28 cellular contexts compared by ENCODE assay signal in genomic region chr7:45050198-45050597, GRCh38. TPM values are rescaled to one million over a fixed set of nuclear protein-coding genes. Genes with fewer than 3 reads are reported as not detected.
DNase-seq lines count a peak whose midpoint lies in the region; ATAC-seq, FAIRE-seq and TF ChIP-seq lines count a peak whose summit lies in the region.
"Had no signal": no experiment of that assay in that cellular context is flagged by ENCODE, and none has a peak within 500 bp of the region (broad histone marks: within the 10 kb centered on the region; RNA-seq: fewer than 3 reads in every experiment).

No MANE protein-coding gene starts in this region.

- peak; percentile 41 for FAIRE-seq in GM12891 (lab: Jason Lieb, UNC)
- FAIRE-seq in K562 (lab: Jason Lieb, UNC), result peak; percentile 23
- FAIRE-seq in urothelium cell line (lab: Jason Lieb, UNC), result peak; percentile 79
- FAIRE-seq: endothelial cell of umbilical vein, GM12892, HepG2 had no signal

- H3K4me1 ChIP-seq in K562 (replicated peaks in 1 of 2; ENCODE audit: control insufficient read depth in 2 of 2, insufficient read depth in 2 of 2, low read length in 2 of 2), result no peaks in the 10 kb centered on the region
- H3K4me1 ChIP-seq: adrenal gland had no signal

- no peak overlapping the region for H3K4me3 Mint-ChIP-seq in activated naive CD4-positive, alpha-beta T cell treated with anti-CD3 and anti-CD28 coated beads for 36 hours
- H3K4me3 Mint-ChIP-seq: brain; stimulated activated naive CD8-positive, alpha-beta T cell treated with anti-CD3 and anti-CD28 coated beads, Interleukin-15, amount 100 ng/mL, for 72 hours had no signal

- H3K27ac ChIP-seq in K562 (ENCODE audit: extremely low read depth, low read depth, low read length), result no peak overlapping the region
- H3K27ac ChIP-seq: adrenal gland, dorsolateral prefrontal cortex, GM23248, HL-60, thyroid gland had no signal

- POLR2A ChIA-PET in K562 (lab: Yijun Ruan, JAX), result no interaction called here

- no peak overlapping the region for H3K4me3 ChIP-seq in K562
- H3K4me3 ChIP-seq: adrenal gland, dorsolateral prefrontal cortex, GM23248, PC-9, thyroid gland had no signal

- 40% methylated on average over 2 of the region's 2 CpGs for WGBS in K562 (ENCODE audit: insufficient coverage, low coverage, missing lambda C conversion rate)

- H3K9me3 ChIP-seq in K562 (replicated peaks; ENCODE audit: control insufficient read depth, insufficient read depth, low read depth, low read length), result no peaks in the 10 kb centered on the region
- H3K9me3 ChIP-seq: adrenal gland, thyroid gland had no signal

- H3K4me1 Mint-ChIP-seq in activated naive CD4-positive, alpha-beta T cell treated with anti-CD3 and anti-CD28 coated beads for 36 hours (ENCODE audit: low read depth), result peaks cover 45% of the 10 kb centered on the region
- H3K4me1 Mint-ChIP-seq: brain had no signal

- H3K79me2 ChIP-seq in K562 (ENCODE audit: control insufficient read depth, insufficient read depth, low read length), result no peaks in the 10 kb centered on the region

- no peak overlapping the region for H3K4me2 ChIP-seq in K562 (ENCODE audit: insufficient read depth, low read length)
- H3K4me2 ChIP-seq: PC-9 had no signal

- H3K9me1 ChIP-seq in K562 (ENCODE audit: control insufficient read depth, insufficient read depth, low read length), result no peaks in the 10 kb centered on the region

- ATAC-seq in K562, result no peak
- ATAC-seq in HG02870 (IDR thresholded peaks at IDR 0.05; ENCODE audit: unreplicated experiment), result no peak
- ATAC-seq: HepG2; left lobe of liver; stimulated activated naive CD8-positive, alpha-beta T cell treated with anti-CD3 and anti-CD28 coated beads, Interleukin-15, amount 100 ng/mL, for 72 hours had no signal

- no peaks in the 10 kb centered on the region for H3K27me3 Mint-ChIP-seq in activated naive CD4-positive, alpha-beta T cell treated with anti-CD3 and anti-CD28 coated beads for 36 hours (ENCODE audit: low read depth)
- H3K27me3 Mint-ChIP-seq: brain; stimulated activated naive CD8-positive, alpha-beta T cell treated with anti-CD3 and anti-CD28 coated beads, Interleukin-15, amount 100 ng/mL, for 72 hours had no signal

- TF ChIP-seq CTCF in K562 (IDR thresholded peaks at IDR 0.05 in 2 of 3, conservative IDR thresholded peaks at IDR 0.05 in 1 of 3; ENCODE audit: insufficient read depth in 2 of 3, low read depth in 1 of 3, low read length in 3 of 3), result no peak

- no TSS peak for BruUV-seq in K562 (replicated peaks; lab: Mats Ljungman, UMichigan)

- intact Hi-C loops in activated naive CD4-positive, alpha-beta T cell treated with anti-CD3 and anti-CD28 coated beads for 36 hours (cut with micrococcal nuclease), result no loop called here
- intact Hi-C loops in K562 (cut with micrococcal nuclease), result no loop called here

- TF ChIP-seq POLR2A in GM12891 (IDR thresholded peaks at IDR 0.05; ENCODE audit: low read depth, low read length) (no peak), K562 (conservative IDR thresholded peaks at IDR 0.05) (no peak)

- no peak for TF ChIP-seq EP300 in K562 (IDR thresholded peaks at IDR 0.05; ENCODE audit: low read length)

- H4K20me1 ChIP-seq in K562 (replicated peaks; ENCODE audit: control insufficient read depth, insufficient read depth, low read length), result no peaks in the 10 kb centered on the region

- peak overlapping the region; percentile 21 for H3K27ac Mint-ChIP-seq in activated naive CD4-positive, alpha-beta T cell treated with anti-CD3 and anti-CD28 coated beads for 36 hours
- H3K27ac Mint-ChIP-seq: brain had no signal

- TF ChIP-seq RAD21 in K562 (CRISPR knock-in tag; conservative IDR thresholded peaks at IDR 0.05 in 1 of 2, IDR thresholded peaks at IDR 0.05 in 1 of 2), result no peak

- no peak overlapping the region for H3K9ac ChIP-seq in K562 (ENCODE audit: insufficient read depth in 1 of 2, low read depth in 2 of 2, low read length in 2 of 2)
- H3K9ac ChIP-seq: GM23248 had no signal

- H2AFZ ChIP-seq in K562 (ENCODE audit: low read depth, low read length), result no peak overlapping the region
- H2AFZ ChIP-seq: GM23248, PC-9 had no signal

- H3K27me3 ChIP-seq in K562 (ENCODE audit: control insufficient read depth in 2 of 2, insufficient read depth in 2 of 2, low read length in 2 of 2), result no peaks in the 10 kb centered on the region
- H3K27me3 ChIP-seq: adrenal gland, dorsolateral prefrontal cortex, thyroid gland had no signal

- H3K9me3 Mint-ChIP-seq in activated naive CD4-positive, alpha-beta T cell treated with anti-CD3 and anti-CD28 coated beads for 36 hours, result no peaks in the 10 kb centered on the region
- H3K9me3 Mint-ChIP-seq: stimulated activated naive CD8-positive, alpha-beta T cell treated with anti-CD3 and anti-CD28 coated beads, Interleukin-15, amount 100 ng/mL, for 72 hours had no signal

- CTCF ChIA-PET in activated naive CD4-positive, alpha-beta T cell treated with anti-CD3 and anti-CD28 coated beads for 36 hours (lab: Charles Lee), result no interaction called here
- CTCF ChIA-PET in K562 (lab: Yijun Ruan, JAX; ENCODE audit: low intra/inter-chr PET ratio), result no interaction called here

- H3K36me3 Mint-ChIP-seq in activated naive CD4-positive, alpha-beta T cell treated with anti-CD3 and anti-CD28 coated beads for 36 hours (ENCODE audit: low read depth), result peaks cover 23% of the 10 kb centered on the region

- in situ Hi-C loops in K562 (cut with MboI), result no loop called here

- H3K36me3 ChIP-seq in K562 (ENCODE audit: control insufficient read depth, insufficient read depth, low read length), result peaks cover 40% of the 10 kb centered on the region

- DNase-seq in activated naive CD4-positive, alpha-beta T cell treated with anti-CD3 and anti-CD28 coated beads for 36 hours, result no peak
- DNase-seq in activated naive CD4-positive, alpha-beta T cell (lab: John Stamatoyannopoulos, UW), result no peak
- DNase-seq in GM12891 (ENCODE audit: insufficient read length, low spot score) (no peak), K562 (ENCODE audit: extremely low read depth in 1 of 4, low spot score in 3 of 4) (no peak), urothelium cell line (ENCODE audit: low spot score) (no peak), NCI-H2227 treated with DMSO at 0.1 percent for 48 hours (lab: John Stamatoyannopoulos, UW) (no peak)
- DNase-seq: ACHN; activated CD4-positive, alpha-beta T cell treated with anti-CD3 and anti-CD28 coated beads for 4 hours; activated effector memory CD4-positive, alpha-beta T cell treated with Interleukin-2 at 50 U/mL for 16 hours; dorsolateral prefrontal cortex; GM23248; mesenchymal stem cell; NCI-H1092; NCI-H187; NCI-H524 treated with DMSO at 0.1 percent for 48 hours; PC-9; Right ventricle myocardium superior; stimulated activated CD4-positive, alpha-beta T cell treated with anti-CD3 and anti-CD28 coated beads, Interleukin-4, amount 100 ng/mL, for 4 hours; stimulated activated naive CD8-positive, alpha-beta T cell treated with anti-CD3 and anti-CD28 coated beads, Interleukin-15, amount 100 ng/mL, for 72 hours; thyroid gland had no signal

TF ChIP-seq in GM12891, 5 proteins besides CTCF, POLR2A, EP300 and RAD21 (continues in another document):
- TF ChIP-seq POLR2AphosphoS5 (IDR thresholded peaks at IDR 0.05; ENCODE audit: low read depth, low read length), result no peak

TF ChIP-seq in K562, 482 proteins besides CTCF, POLR2A, EP300 and RAD21 (continues in another document):
- TF ChIP-seq ZC3H4 (CRISPR knock-in tag; IDR thresholded peaks at IDR 0.05; ENCODE audit: borderline replicate concordance), result no peak

RNA-seq across cellular contexts. Expression of gene NACAD, which starts 38.6 kb away (rescaled TPM):
- total RNA-seq in activated naive CD4-positive, alpha-beta T cell treated with anti-CD3 and anti-CD28 coated beads for 36 hours, result under 1 TPM; 0.05 TPM
- polyA plus RNA-seq in GM12891 (2012; ENCODE audit: low read depth, missing spikeins), result 0.03 TPM
- total RNA-seq in K562 (2011; cell fraction: chromatin; rRNA removed; ENCODE audit: low replicate concordance), result 0.11 and 0.79 TPM in 2 replicates
- total RNA-seq in K562 (2011; cell fraction: nucleolus; rRNA removed), result under 0.01 TPM in 1 of 2 replicates, not detected in the other
- total RNA-seq in K562 (2011; cell fraction: nucleoplasm; rRNA removed), result 0.08 TPM in 1 of 2 replicates, not detected in the other
- under 0.01 TPM in 1 of 2 replicates, not detected in the other for total RNA-seq in K562 (2014; rRNA removed)
- total RNA-seq in K562 (2014; rRNA removed; fragmentation: Illumina TruSeq; extraction: Trizol), result not detected in 2 replicates
- total RNA-seq in K562 (2015; rRNA removed; fragmentation: Illumina TruSeq; extraction: Trizol), result not detected in 2 replicates
- 0.02 and 0.04 TPM in 2 replicates for total RNA-seq in K562 (2021)
- polyA plus RNA-seq in K562 (2011; rRNA removed), result 0.01 and 0.03 TPM in 2 replicates
- polyA plus RNA-seq in K562 (2011; cell fraction: cytosol; rRNA removed), result 0.01 and 0.03 TPM in 2 replicates
- 0.06 and 0.16 TPM in 2 replicates for polyA plus RNA-seq in K562 (2011; cell fraction: nucleus; rRNA removed)
- 0.03 and 0.04 TPM in 2 replicates for polyA plus RNA-seq in K562 (2012)
- polyA plus RNA-seq in K562 (2014; fragmentation: Illumina TruSeq; extraction: Trizol), result 0.01 and 0.03 TPM in 2 replicates
- polyA plus RNA-seq in K562 (2014; fragmentation: Nextera tagmentation; extraction: Ambion mirVana), result not detected
- polyA plus RNA-seq in K562 (2014; rRNA removed), result 0.04 TPM in 1 of 2 replicates, not detected in the other
- polyA minus RNA-seq in K562 (2011; rRNA and poly(A)+ RNA removed), result not detected in 2 replicates
- polyA minus RNA-seq in K562 (2011; cell fraction: cytosol; rRNA and poly(A)+ RNA removed), result not detected in 2 replicates
- 0.11 and 0.13 TPM in 2 replicates for polyA minus RNA-seq in K562 (2011; cell fraction: nucleus; rRNA and poly(A)+ RNA removed)
- total RNA-seq: HepG2 had no signal

RNA-seq across cellular contexts. Expression of gene CCM2, which starts 50.2 kb away (rescaled TPM):
- 10 to 100 TPM; 87.9 to 88.3 TPM for total RNA-seq in activated naive CD4-positive, alpha-beta T cell treated with anti-CD3 and anti-CD28 coated beads for 36 hours
- 64.9 TPM for polyA plus RNA-seq in GM12891 (2012; ENCODE audit: low read depth, missing spikeins)
- 44.0 and 75.1 TPM in 2 replicates for total RNA-seq in K562 (2011; cell fraction: chromatin; rRNA removed; ENCODE audit: low replicate concordance)
- total RNA-seq in K562 (2011; cell fraction: nucleolus; rRNA removed), result 40.9 and 43.2 TPM in 2 replicates
- 50.7 and 64.6 TPM in 2 replicates for total RNA-seq in K562 (2011; cell fraction: nucleoplasm; rRNA removed)
- total RNA-seq in K562 (2014; rRNA removed) (38.6 and 46.5 TPM in 2 replicates), K562 (2014; rRNA removed; fragmentation: Illumina TruSeq; extraction: Trizol) (9.5 and 12.4 TPM in 2 replicates), K562 (2015; rRNA removed; fragmentation: Illumina TruSeq; extraction: Trizol) (15.8 and 17.9 TPM in 2 replicates), K562 (2021) (33.9 and 35.2 TPM in 2 replicates)
- polyA plus RNA-seq in K562 (2011; rRNA removed) (28.8 and 35.2 TPM in 2 replicates), K562 (2014; fragmentation: Illumina TruSeq; extraction: Trizol) (25.9 and 30.9 TPM in 2 replicates), K562 (2014; fragmentation: Nextera tagmentation; extraction: Ambion mirVana) (1 to 10 TPM in 1 of 2 experiments, under 1 TPM in 1; 0.41 to 2.0 TPM), K562 (2014; rRNA removed) (29.3 and 36.1 TPM in 2 replicates)
- 33.7 and 78.6 TPM in 2 replicates for polyA plus RNA-seq in K562 (2011; cell fraction: cytosol; rRNA removed)
- polyA plus RNA-seq in K562 (2011; cell fraction: nucleus; rRNA removed), result 40.1 and 81.8 TPM in 2 replicates
- polyA plus RNA-seq in K562 (2012), result 28.0 and 45.2 TPM in 2 replicates
- 15.6 and 28.1 TPM in 2 replicates for polyA minus RNA-seq in K562 (2011; rRNA and poly(A)+ RNA removed)
- polyA minus RNA-seq in K562 (2011; cell fraction: cytosol; rRNA and poly(A)+ RNA removed), result 27.2 and 30.5 TPM in 2 replicates
- polyA minus RNA-seq in K562 (2011; cell fraction: nucleus; rRNA and poly(A)+ RNA removed), result 15.8 and 18.1 TPM in 2 replicates
